Comparison of ENCODE assay signal across 2 cellular contexts in the genomic region with DNA sequence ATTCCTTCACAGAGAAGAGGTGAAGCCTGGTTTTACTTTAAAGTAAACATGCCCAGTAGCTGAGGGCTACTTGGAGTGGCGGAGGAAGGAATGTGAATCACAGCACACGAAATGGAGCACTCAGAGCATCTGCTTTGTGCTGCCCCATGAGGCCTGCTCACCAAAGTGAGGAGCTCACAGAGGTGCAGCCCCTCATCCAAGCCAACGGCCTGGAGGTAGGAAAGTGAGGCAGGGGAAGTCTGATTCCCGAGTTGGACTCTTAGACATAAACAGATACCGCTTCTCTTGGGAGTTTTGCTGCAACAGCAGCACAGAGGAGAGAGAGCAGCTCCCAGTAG.
TF ChIP-seq lines count a peak whose summit lies in the region.

No MANE protein-coding gene starts in this region.

TF ChIP-seq in GM23338, 12 proteins besides CTCF, POLR2A, EP300 and RAD21 (continues in another document):
- TF ChIP-seq POLR2AphosphoS5 (IDR thresholded peaks at IDR 0.05; ENCODE audit: low read depth): no peak
- TF ChIP-seq NANOG (IDR thresholded peaks at IDR 0.05; ENCODE audit: borderline replicate concordance): no peak
- no peak for TF ChIP-seq EZH2 (IDR thresholded peaks at IDR 0.05; ENCODE audit: low read depth, unreplicated experiment)
- TF ChIP-seq CREB1 (CRISPR knock-in tag; IDR thresholded peaks at IDR 0.05; ENCODE audit: low read depth): no peak
- TF ChIP-seq ZNF114 (CRISPR knock-in tag; IDR thresholded peaks at IDR 0.05): no peak
- TF ChIP-seq, protein P1, sequence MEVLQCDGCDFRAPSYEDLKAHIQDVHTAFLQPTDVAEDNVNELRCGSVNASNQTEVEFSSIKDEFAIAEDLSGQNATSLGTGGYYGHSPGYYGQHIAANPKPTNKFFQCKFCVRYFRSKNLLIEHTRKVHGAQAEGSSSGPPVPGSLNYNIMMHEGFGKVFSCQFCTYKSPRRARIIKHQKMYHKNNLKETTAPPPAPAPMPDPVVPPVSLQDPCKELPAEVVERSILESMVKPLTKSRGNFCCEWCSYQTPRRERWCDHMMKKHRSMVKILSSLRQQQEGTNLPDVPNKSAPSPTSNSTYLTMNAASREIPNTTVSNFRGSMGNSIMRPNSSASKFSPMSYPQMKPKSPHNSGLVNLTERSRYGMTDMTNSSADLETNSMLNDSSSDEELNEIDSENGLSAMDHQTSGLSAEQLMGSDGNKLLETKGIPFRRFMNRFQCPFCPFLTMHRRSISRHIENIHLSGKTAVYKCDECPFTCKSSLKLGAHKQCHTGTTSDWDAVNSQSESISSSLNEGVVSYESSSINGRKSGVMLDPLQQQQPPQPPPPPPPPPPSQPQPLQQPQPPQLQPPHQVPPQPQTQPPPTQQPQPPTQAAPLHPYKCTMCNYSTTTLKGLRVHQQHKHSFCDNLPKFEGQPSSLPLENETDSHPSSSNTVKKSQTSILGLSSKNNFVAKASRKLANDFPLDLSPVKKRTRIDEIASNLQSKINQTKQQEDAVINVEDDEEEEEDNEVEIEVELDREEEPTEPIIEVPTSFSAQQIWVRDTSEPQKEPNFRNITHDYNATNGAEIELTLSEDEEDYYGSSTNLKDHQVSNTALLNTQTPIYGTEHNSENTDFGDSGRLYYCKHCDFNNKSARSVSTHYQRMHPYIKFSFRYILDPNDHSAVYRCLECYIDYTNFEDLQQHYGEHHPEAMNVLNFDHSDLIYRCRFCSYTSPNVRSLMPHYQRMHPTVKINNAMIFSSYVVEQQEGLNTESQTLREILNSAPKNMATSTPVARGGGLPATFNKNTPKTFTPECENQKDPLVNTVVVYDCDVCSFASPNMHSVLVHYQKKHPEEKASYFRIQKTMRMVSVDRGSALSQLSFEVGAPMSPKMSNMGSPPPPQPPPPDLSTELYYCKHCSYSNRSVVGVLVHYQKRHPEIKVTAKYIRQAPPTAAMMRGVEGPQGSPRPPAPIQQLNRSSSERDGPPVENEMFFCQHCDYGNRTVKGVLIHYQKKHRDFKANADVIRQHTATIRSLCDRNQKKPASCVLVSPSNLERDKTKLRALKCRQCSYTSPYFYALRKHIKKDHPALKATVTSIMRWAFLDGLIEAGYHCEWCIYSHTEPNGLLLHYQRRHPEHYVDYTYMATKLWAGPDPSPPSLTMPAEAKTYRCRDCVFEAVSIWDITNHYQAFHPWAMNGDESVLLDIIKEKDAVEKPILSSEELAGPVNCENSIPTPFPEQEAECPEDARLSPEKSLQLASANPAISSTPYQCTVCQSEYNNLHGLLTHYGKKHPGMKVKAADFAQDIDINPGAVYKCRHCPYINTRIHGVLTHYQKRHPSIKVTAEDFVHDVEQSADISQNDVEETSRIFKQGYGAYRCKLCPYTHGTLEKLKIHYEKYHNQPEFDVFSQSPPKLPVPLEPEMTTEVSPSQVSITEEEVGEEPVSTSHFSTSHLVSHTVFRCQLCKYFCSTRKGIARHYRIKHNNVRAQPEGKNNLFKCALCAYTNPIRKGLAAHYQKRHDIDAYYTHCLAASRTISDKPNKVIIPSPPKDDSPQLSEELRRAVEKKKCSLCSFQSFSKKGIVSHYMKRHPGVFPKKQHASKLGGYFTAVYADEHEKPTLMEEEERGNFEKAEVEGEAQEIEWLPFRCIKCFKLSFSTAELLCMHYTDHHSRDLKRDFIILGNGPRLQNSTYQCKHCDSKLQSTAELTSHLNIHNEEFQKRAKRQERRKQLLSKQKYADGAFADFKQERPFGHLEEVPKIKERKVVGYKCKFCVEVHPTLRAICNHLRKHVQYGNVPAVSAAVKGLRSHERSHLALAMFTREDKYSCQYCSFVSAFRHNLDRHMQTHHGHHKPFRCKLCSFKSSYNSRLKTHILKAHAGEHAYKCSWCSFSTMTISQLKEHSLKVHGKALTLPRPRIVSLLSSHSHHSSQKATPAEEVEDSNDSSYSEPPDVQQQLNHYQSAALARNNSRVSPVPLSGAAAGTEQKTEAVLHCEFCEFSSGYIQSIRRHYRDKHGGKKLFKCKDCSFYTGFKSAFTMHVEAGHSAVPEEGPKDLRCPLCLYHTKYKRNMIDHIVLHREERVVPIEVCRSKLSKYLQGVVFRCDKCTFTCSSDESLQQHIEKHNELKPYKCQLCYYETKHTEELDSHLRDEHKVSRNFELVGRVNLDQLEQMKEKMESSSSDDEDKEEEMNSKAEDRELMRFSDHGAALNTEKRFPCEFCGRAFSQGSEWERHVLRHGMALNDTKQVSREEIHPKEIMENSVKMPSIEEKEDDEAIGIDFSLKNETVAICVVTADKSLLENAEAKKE (CRISPR knock-in tag; IDR thresholded peaks at IDR 0.05): no peak
- TF ChIP-seq EZH2phosphoT487 (IDR thresholded peaks at IDR 0.05; ENCODE audit: unreplicated experiment): no peak
- TF ChIP-seq STAT1 (IDR thresholded peaks at IDR 0.05; ENCODE audit: unreplicated experiment): no peak
- TF ChIP-seq ZNF331 (CRISPR knock-in tag; IDR thresholded peaks at IDR 0.05; ENCODE audit: low read depth): no peak
- TF ChIP-seq, protein P2, sequence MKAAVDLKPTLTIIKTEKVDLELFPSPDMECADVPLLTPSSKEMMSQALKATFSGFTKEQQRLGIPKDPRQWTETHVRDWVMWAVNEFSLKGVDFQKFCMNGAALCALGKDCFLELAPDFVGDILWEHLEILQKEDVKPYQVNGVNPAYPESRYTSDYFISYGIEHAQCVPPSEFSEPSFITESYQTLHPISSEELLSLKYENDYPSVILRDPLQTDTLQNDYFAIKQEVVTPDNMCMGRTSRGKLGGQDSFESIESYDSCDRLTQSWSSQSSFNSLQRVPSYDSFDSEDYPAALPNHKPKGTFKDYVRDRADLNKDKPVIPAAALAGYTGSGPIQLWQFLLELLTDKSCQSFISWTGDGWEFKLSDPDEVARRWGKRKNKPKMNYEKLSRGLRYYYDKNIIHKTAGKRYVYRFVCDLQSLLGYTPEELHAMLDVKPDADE (IDR thresholded peaks at IDR 0.05): no peak
- no peak for TF ChIP-seq JUNB (IDR thresholded peaks at IDR 0.05; ENCODE audit: unreplicated experiment)

TF ChIP-seq in GM12878, 131 proteins besides CTCF, POLR2A, EP300 and RAD21:
- TF ChIP-seq, protein P3, sequence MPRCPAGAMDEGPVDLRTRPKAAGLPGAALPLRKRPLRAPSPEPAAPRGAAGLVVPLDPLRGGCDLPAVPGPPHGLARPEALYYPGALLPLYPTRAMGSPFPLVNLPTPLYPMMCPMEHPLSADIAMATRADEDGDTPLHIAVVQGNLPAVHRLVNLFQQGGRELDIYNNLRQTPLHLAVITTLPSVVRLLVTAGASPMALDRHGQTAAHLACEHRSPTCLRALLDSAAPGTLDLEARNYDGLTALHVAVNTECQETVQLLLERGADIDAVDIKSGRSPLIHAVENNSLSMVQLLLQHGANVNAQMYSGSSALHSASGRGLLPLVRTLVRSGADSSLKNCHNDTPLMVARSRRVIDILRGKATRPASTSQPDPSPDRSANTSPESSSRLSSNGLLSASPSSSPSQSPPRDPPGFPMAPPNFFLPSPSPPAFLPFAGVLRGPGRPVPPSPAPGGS (IDR thresholded peaks at IDR 0.05; ENCODE audit: borderline replicate concordance, insufficient read depth, low read depth, low read length, poor library complexity, severe bottlenecking): no peak
- TF ChIP-seq, protein P4, sequence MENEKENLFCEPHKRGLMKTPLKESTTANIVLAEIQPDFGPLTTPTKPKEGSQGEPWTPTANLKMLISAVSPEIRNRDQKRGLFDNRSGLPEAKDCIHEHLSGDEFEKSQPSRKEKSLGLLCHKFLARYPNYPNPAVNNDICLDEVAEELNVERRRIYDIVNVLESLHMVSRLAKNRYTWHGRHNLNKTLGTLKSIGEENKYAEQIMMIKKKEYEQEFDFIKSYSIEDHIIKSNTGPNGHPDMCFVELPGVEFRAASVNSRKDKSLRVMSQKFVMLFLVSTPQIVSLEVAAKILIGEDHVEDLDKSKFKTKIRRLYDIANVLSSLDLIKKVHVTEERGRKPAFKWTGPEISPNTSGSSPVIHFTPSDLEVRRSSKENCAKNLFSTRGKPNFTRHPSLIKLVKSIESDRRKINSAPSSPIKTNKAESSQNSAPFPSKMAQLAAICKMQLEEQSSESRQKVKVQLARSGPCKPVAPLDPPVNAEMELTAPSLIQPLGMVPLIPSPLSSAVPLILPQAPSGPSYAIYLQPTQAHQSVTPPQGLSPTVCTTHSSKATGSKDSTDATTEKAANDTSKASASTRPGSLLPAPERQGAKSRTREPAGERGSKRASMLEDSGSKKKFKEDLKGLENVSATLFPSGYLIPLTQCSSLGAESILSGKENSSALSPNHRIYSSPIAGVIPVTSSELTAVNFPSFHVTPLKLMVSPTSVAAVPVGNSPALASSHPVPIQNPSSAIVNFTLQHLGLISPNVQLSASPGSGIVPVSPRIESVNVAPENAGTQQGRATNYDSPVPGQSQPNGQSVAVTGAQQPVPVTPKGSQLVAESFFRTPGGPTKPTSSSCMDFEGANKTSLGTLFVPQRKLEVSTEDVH (IDR thresholded peaks at IDR 0.05; ENCODE audit: low read depth, partially characterized antibody): no peak
- no peak for TF ChIP-seq STAT3 (IDR thresholded peaks at IDR 0.05; ENCODE audit: low read depth, low read length)
- TF ChIP-seq GABPA (IDR thresholded peaks at IDR 0.05; ENCODE audit: low read depth): no peak
- TF ChIP-seq YY1 (IDR thresholded peaks at IDR 0.05; ENCODE audit: low read depth, low read length): no peak
- no peak for TF ChIP-seq EED (IDR thresholded peaks at IDR 0.05; ENCODE audit: low read depth)
- TF ChIP-seq TCF3 (IDR thresholded peaks at IDR 0.05; ENCODE audit: borderline replicate concordance, insufficient read depth, low read depth, low read length): no peak
- no peak for TF ChIP-seq SMARCA5 (IDR thresholded peaks at IDR 0.05)
- TF ChIP-seq SRF (IDR thresholded peaks at IDR 0.05; ENCODE audit: low read depth in 2 of 2, low read length in 2 of 2): no peak
- no peak for TF ChIP-seq CHD1 (IDR thresholded peaks at IDR 0.05; ENCODE audit: low read depth, low read length)
- no peak for TF ChIP-seq FOXM1 (IDR thresholded peaks at IDR 0.05; ENCODE audit: low read depth, low read length)
